Comparison of ENCODE assay signal across 8 cellular contexts in genomic region chr17:8964801-8965393, GRCh38. TPM values are rescaled to one million over a fixed set of nuclear protein-coding genes. Genes with fewer than 3 reads are reported as not detected.
DNase-seq lines count a peak whose midpoint lies in the region; ATAC-seq and TF ChIP-seq lines count a peak whose summit lies in the region.

No MANE protein-coding gene starts in this region.

- TF ChIP-seq POLR2A in vagina (IDR thresholded peaks at IDR 0.05), result no peak

- H3K27ac ChIP-seq in HL-60 (replicated peaks) (peak overlapping the region; percentile 96), lung (ENCODE audit: low read depth in 1 of 2, low read length in 1 of 2) (peak overlapping the region in 1 of 2 donors; percentile 96), vagina (peak overlapping the region; percentile 33)

- H3K4me3 ChIP-seq in HL-60 (replicated peaks; ENCODE audit: insufficient read depth, low read length) (peak overlapping the region; percentile 79), lung (peak overlapping the region; percentile 20), vagina (peak overlapping the region; percentile 43 to 46)

- peaks cover 0 to 2% of the 10 kb centered on the region in 2 donors for H3K4me1 ChIP-seq in lung (ENCODE audit: control insufficient read depth in 2 of 2, insufficient read depth in 2 of 2, low read length in 2 of 2)
- H3K4me1 ChIP-seq in vagina, result peaks cover 4% of the 10 kb centered on the region

- H3K36me3 ChIP-seq in lung (ENCODE audit: control insufficient read depth in 2 of 2, insufficient read depth in 2 of 2, low read length in 2 of 2) (no peaks in the 10 kb centered on the region), vagina (no peaks in the 10 kb centered on the region)

- 16 to 20% methylated on average over 32 of the region's 32 CpGs for WGBS in lung, 2 donors

- no peaks in the 10 kb centered on the region for H3K27me3 ChIP-seq in HL-60 (ENCODE audit: insufficient read depth, poor library complexity, severe bottlenecking)
- no peaks in the 10 kb centered on the region for H3K27me3 ChIP-seq in lung (ENCODE audit: control insufficient read depth, insufficient read depth)
- peaks cover 8% of the 10 kb centered on the region for H3K27me3 ChIP-seq in vagina

- TF ChIP-seq CTCF in HL-60 (IDR thresholded peaks at IDR 0.05; ENCODE audit: insufficient read depth, low read length) (no peak), lung (IDR thresholded peaks at IDR 0.05; ENCODE audit: control extremely low read depth, extremely low read depth) (no peak), vagina (IDR thresholded peaks at IDR 0.05) (no peak)

- H3K9me3 ChIP-seq in lung (ENCODE audit: control insufficient read depth in 2 of 2, insufficient read depth in 1 of 2, low read length in 1 of 2) (peaks cover 0 to 5% of the 10 kb centered on the region in 2 donors), vagina (no peaks in the 10 kb centered on the region)

- ATAC-seq in GM19438 (IDR thresholded peaks at IDR 0.05; ENCODE audit: low read depth, unreplicated experiment) (peak; percentile 12), lung (ENCODE audit: insufficient read depth, low FRiP score) (peak; percentile 34), SK-N-SH treated with all-trans-retinoic acid at 6 μM for 48 hours (no peak; the same call in 2 of the 3 replicates), GM21825 (IDR thresholded peaks at IDR 0.05; ENCODE audit: unreplicated experiment) (no peak)

- DNase-seq in HL-60 (ENCODE audit: low read depth in 1 of 2, low spot score in 1 of 2) (peak in 1 of 2 experiments; percentile 18), lung (ENCODE audit: low spot score) (peak; percentile 46), vagina (ENCODE audit: extremely low spot score in 2 of 2) (no peak), mesenteric fat pad (ENCODE audit: low spot score) (no peak)
- DNase-seq in activated naive CD4-positive, alpha-beta T cell treated with Interleukin-2 at 50 U/mL for 16 hours, result peak; percentile 47

- intact Hi-C loops in vagina (cut with DNase I), result no loop called here

TF ChIP-seq in SK-N-SH treated with all-trans-retinoic acid at 6 μM for 48 hours, 23 proteins besides CTCF, POLR2A, EP300 and RAD21:
- no peak for TF ChIP-seq ISL1 (CRISPR knock-in tag; IDR thresholded peaks at IDR 0.05)
- no peak for TF ChIP-seq ZNF565 (CRISPR knock-in tag; conservative IDR thresholded peaks at IDR 0.05; ENCODE audit: low read depth)

RNA-seq across cellular contexts. Expression of gene PIK3R5, which starts 0.6 kb away (rescaled TPM):
- total RNA-seq in lung (10 to 100 TPM; 14.6 to 55.3 TPM), vagina (10.6 TPM), mesenteric fat pad (34.5 TPM)
- polyA plus RNA-seq in lung, result 10 to 100 TPM; 11.7 to 70.9 TPM

RNA-seq across cellular contexts. Expression of gene NTN1, which starts 56.4 kb away (rescaled TPM):
- total RNA-seq in lung (10 to 100 TPM; 10.9 to 17.1 TPM), vagina (4.7 TPM), mesenteric fat pad (3.1 TPM)
- polyA plus RNA-seq in lung, result 1 to 10 TPM; 3.6 to 4.7 TPM

Comparison
In these comparisons a context has a peak if more than half of its experiments do, and no peak if none do; other contexts are left out.
1. ATAC-seq: peak in GM19438 (single experiment) and lung (single experiment); none in SK-N-SH treated with all-trans-retinoic acid at 6 μM for 48 hours (single experiment) and GM21825 (single experiment).
2. DNase-seq: peak in activated naive CD4-positive, alpha-beta T cell treated with Interleukin-2 at 50 U/mL for 16 hours (single experiment) and lung (single experiment); none in vagina (0 of 2) and mesenteric fat pad (single experiment).
3. H3K4me3 ChIP-seq: peak in every context shown above with its lines; median percentile 79 in HL-60; 44 in vagina; 20 in lung.